10 cellular contexts compared by ENCODE assay signal in the genomic region with DNA sequence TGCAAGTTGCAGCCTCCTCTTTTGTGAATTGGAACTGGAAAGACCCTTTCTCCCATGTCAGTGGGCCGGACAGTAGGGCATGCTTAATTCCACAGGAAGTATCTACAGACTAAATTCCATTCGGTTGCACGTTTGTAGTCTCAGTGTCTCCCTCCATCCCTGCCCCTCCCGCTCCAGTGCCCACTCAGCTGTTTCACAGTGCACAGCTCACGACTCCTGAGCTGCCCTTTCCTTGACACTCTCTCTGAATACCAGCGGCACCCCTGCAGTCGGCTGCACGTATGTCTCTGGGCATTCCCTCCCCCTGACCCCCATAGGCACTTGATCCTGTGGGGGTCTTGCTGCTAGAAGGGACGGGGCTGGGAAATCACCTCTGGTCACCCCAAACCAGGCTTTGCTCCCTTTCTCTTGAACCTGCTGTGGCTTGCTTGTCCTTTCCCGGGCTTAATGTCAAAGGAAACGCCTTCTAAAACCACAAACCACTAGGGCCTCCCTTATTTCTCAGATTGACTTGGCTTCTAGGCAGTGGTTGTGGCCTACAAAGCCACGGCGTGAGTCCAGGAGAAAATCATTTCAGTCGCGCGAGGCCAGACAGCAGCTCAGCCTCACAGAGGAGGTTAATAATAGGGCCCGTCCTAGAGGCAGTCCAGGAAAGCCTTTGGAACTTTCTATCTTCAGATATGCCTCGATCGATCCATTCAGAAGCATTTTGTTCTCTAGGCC.
A peak's percentile ranks its signal among the peaks of the same experiment; 100 is the strongest.
DNase-seq lines count a peak whose midpoint lies in the region; ATAC-seq and TF ChIP-seq lines count a peak whose summit lies in the region.
"Had no signal": no experiment of that assay in that cellular context is flagged by ENCODE, and none has a peak within 500 bp of the region (broad histone marks: within the 10 kb centered on the region; RNA-seq: fewer than 3 reads in every experiment).

No MANE protein-coding gene starts in this region.

- no peak for TF ChIP-seq POLR2A in thyroid gland (IDR thresholded peaks at IDR 0.05)

- H3K36me3 ChIP-seq in mammary epithelial cell (ENCODE audit: insufficient read depth, low read length) (no peaks in the 10 kb centered on the region), thyroid gland (no peaks in the 10 kb centered on the region), tibial artery (no peaks in the 10 kb centered on the region)

- in situ Hi-C loops in mammary epithelial cell (cut with MboI; ENCODE audit: low sequenced_read_pairs in 2 of 2): no loop called here

- intact Hi-C loops in mammary epithelial cell (cut with micrococcal nuclease): no loop called here
- intact Hi-C loops in MCF 10A (cut with micrococcal nuclease): no loop called here
- intact Hi-C loops in thyroid gland (cut with DNase I): no loop called here
- intact Hi-C loops in tibial artery (cut with DNase I; ENCODE audit: low total_unique reads): no loop called here
- intact Hi-C loops in Right ventricle myocardium inferior (cut with DNase I): no loop called here

- CTCF ChIA-PET in mammary epithelial cell (lab: Charles Lee; ENCODE audit: low non-redundant PET) (no interaction called here), MCF 10A (lab: Yijun Ruan, JAX) (no interaction called here)

- no peaks in the 10 kb centered on the region for H3K27me3 Mint-ChIP-seq in MCF 10A (ENCODE audit: insufficient read depth, unreplicated experiment)

- no peak overlapping the region for H3K4me2 ChIP-seq in mammary epithelial cell (ENCODE audit: insufficient read depth, low read depth, low read length)

- dilution Hi-C loops in mammary epithelial cell (cut with HindIII; ENCODE audit: low sequenced_read_pairs): no loop called here

- POLR2A ChIA-PET in MCF 10A (lab: Yijun Ruan, JAX): no interaction called here

- H3K4me1 ChIP-seq in mammary epithelial cell (ENCODE audit: insufficient read depth, low read length): no peaks in the 10 kb centered on the region
- no peaks in the 10 kb centered on the region for H3K4me1 ChIP-seq in thyroid gland
- H3K4me1 ChIP-seq in tibial artery: no peaks in the 10 kb centered on the region

- H3K79me2 ChIP-seq in mammary epithelial cell (ENCODE audit: insufficient read depth, low read length): no peaks in the 10 kb centered on the region

- TF ChIP-seq CTCF in mammary epithelial cell (conservative IDR thresholded peaks at IDR 0.05 in 1 of 2, IDR thresholded peaks at IDR 0.05 in 1 of 2; ENCODE audit: extremely low read depth in 1 of 2, insufficient read depth in 1 of 2, low read depth in 1 of 2, low read length in 2 of 2): no peak
- TF ChIP-seq CTCF in MCF 10A (IDR thresholded peaks at IDR 0.05; ENCODE audit: unreplicated experiment): no peak
- no peak for TF ChIP-seq CTCF in thyroid gland (IDR thresholded peaks at IDR 0.05)
- TF ChIP-seq CTCF in tibial artery (IDR thresholded peaks at IDR 0.05): no peak

- H2AFZ ChIP-seq in mammary epithelial cell (ENCODE audit: low read depth, low read length): peak overlapping the region; percentile 15

- no peaks in the 10 kb centered on the region for H3K27me3 ChIP-seq in mammary epithelial cell (ENCODE audit: insufficient read depth, low read length)
- H3K27me3 ChIP-seq in thyroid gland: no peaks in the 10 kb centered on the region
- no peaks in the 10 kb centered on the region for H3K27me3 ChIP-seq in tibial artery

- no peaks in the 10 kb centered on the region for H3K9me3 Mint-ChIP-seq in MCF 10A (ENCODE audit: unreplicated experiment)

- H3K27ac Mint-ChIP-seq in MCF 10A (ENCODE audit: low read depth, unreplicated experiment): no peak overlapping the region

- no peak overlapping the region for H3K9ac ChIP-seq in mammary epithelial cell (ENCODE audit: insufficient read depth, low read length)

- no peak overlapping the region for H3K27ac ChIP-seq in mammary epithelial cell (ENCODE audit: insufficient read depth, low read depth, low read length)
- H3K27ac ChIP-seq in thyroid gland: no peak overlapping the region
- H3K27ac ChIP-seq in tibial artery: no peak overlapping the region

- no peak overlapping the region for H3K4me3 Mint-ChIP-seq in MCF 10A (ENCODE audit: unreplicated experiment)

- BruUV-seq in mammary epithelial cell (replicated peaks; lab: Mats Ljungman, UMichigan) (no TSS peak), MCF 10A (replicated peaks; lab: Mats Ljungman, UMichigan) (no TSS peak)

- 14% methylated on average over 19 of the region's 19 CpGs for WGBS in mammary epithelial cell (ENCODE audit: low coverage, missing lambda C conversion rate)
- 47 to 49% methylated on average over 19 of the region's 19 CpGs for WGBS in thyroid gland, 2 donors

- H3K4me3 ChIP-seq in mammary epithelial cell (replicated peaks in 1 of 3; ENCODE audit: insufficient read depth in 1 of 3, low read depth in 2 of 3, low read length in 3 of 3) (no peak overlapping the region), thyroid gland (replicated peaks in 1 of 3) (no peak overlapping the region), tibial artery (no peak overlapping the region)

- no peaks in the 10 kb centered on the region for H3K4me1 Mint-ChIP-seq in MCF 10A (ENCODE audit: insufficient read depth, unreplicated experiment)

- H3K36me3 Mint-ChIP-seq in MCF 10A (ENCODE audit: insufficient read depth, unreplicated experiment): no peaks in the 10 kb centered on the region

- DNase-seq in mammary epithelial cell (peak; percentile 8), MCF 10A (ENCODE audit: unreplicated experiment) (no peak), RPMI7951 (ENCODE audit: low read depth) (peak; percentile 26), thyroid gland (peak; percentile 33 to 41), tibial artery (no peak), Right ventricle myocardium inferior (ENCODE audit: missing footprints) (no peak), SIG-M5 treated with dmso at 0.1 percent for 504 hours (lab: John Stamatoyannopoulos, UW; ENCODE audit: unreplicated experiment) (no peak)
- DNase-seq: activated CD8-positive, alpha-beta memory T cell treated with anti-CD3 and anti-CD28 coated beads for 24 hours; hippocampal formation had no signal

- ATAC-seq in HG02938 (IDR thresholded peaks at IDR 0.05; ENCODE audit: unreplicated experiment): peak; percentile 71
- no peak for ATAC-seq in Right ventricle myocardium inferior

- H4K20me1 ChIP-seq in mammary epithelial cell (ENCODE audit: insufficient read depth, low read length): no peaks in the 10 kb centered on the region

- H3K9me3 ChIP-seq in mammary epithelial cell (replicated peaks; ENCODE audit: insufficient read depth, low read length): no peaks in the 10 kb centered on the region
- H3K9me3 ChIP-seq in thyroid gland: no peaks in the 10 kb centered on the region
- no peaks in the 10 kb centered on the region for H3K9me3 ChIP-seq in tibial artery

Comparison
In these comparisons a context has a peak if more than half of its experiments do, and no peak if none do; other contexts are left out.
1. DNase-seq: peak in mammary epithelial cell (single experiment), RPMI7951 (single experiment) and thyroid gland (2 of 2); none in MCF 10A (single experiment), tibial artery (0 of 2), Right ventricle myocardium inferior (single experiment) and SIG-M5 treated with dmso at 0.1 percent for 504 hours (single experiment).